In genomic region chr22:20132686-20133246, GRCh38 we compare ENCODE assay signal across 1 cellular context.
TF ChIP-seq lines count a peak whose summit lies in the region.

No MANE protein-coding gene starts in this region.

TF ChIP-seq in endothelial cell of umbilical vein, 7 proteins besides CTCF, POLR2A, EP300 and RAD21:
- TF ChIP-seq MYC (IDR thresholded peaks at IDR 0.05; ENCODE audit: low read depth, low read length) (no peak), GATA2 (IDR thresholded peaks at IDR 0.05; ENCODE audit: insufficient read depth, insufficient read length, low read depth, low read length) (no peak), JUN (IDR thresholded peaks at IDR 0.05; ENCODE audit: borderline replicate concordance, insufficient read depth, insufficient read length, low read depth) (no peak), MAX (IDR thresholded peaks at IDR 0.05; ENCODE audit: insufficient read depth, insufficient read length) (no peak), EZH2 (IDR thresholded peaks at IDR 0.05; ENCODE audit: borderline replicate concordance, low read depth, low read length, severe bottlenecking) (no peak), POLR2AphosphoS5 (IDR thresholded peaks at IDR 0.05; ENCODE audit: insufficient read depth, low read depth, low read length) (no peak), FOS (IDR thresholded peaks at IDR 0.05; ENCODE audit: borderline replicate concordance, insufficient read depth, low read length) (no peak)
TF ChIP-seq in endothelial cell of umbilical vein: peak in this region for 0.
